ENCODE assay signal across 1 cellular context in the genomic region with DNA sequence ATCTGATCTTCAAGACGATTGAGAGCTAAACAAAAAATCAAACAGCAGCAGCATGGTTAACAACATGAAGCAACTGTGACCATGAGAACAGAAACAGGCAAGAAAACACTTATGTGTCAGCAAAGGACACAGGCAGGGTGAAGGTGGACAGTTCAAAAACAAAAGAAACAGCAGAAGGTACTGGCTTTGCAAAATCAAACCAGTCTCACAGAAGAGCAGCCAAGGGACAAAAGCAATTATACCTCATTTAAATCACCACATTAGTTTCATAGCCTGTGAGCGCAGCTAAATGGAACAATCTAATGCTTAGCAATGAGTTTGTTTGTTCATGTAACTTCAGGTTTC.
TF ChIP-seq lines count a peak whose summit lies in the region.

No MANE protein-coding gene starts in this region.

TF ChIP-seq in WTC11, 78 proteins besides CTCF, POLR2A, EP300 and RAD21 (continued from another document):
- TF ChIP-seq, protein P1, sequence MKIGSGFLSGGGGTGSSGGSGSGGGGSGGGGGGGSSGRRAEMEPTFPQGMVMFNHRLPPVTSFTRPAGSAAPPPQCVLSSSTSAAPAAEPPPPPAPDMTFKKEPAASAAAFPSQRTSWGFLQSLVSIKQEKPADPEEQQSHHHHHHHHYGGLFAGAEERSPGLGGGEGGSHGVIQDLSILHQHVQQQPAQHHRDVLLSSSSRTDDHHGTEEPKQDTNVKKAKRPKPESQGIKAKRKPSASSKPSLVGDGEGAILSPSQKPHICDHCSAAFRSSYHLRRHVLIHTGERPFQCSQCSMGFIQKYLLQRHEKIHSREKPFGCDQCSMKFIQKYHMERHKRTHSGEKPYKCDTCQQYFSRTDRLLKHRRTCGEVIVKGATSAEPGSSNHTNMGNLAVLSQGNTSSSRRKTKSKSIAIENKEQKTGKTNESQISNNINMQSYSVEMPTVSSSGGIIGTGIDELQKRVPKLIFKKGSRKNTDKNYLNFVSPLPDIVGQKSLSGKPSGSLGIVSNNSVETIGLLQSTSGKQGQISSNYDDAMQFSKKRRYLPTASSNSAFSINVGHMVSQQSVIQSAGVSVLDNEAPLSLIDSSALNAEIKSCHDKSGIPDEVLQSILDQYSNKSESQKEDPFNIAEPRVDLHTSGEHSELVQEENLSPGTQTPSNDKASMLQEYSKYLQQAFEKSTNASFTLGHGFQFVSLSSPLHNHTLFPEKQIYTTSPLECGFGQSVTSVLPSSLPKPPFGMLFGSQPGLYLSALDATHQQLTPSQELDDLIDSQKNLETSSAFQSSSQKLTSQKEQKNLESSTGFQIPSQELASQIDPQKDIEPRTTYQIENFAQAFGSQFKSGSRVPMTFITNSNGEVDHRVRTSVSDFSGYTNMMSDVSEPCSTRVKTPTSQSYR (CRISPR knock-in tag; IDR thresholded peaks at IDR 0.05) = no peak
- TF ChIP-seq SMAD4 (CRISPR knock-in tag; IDR thresholded peaks at IDR 0.05) (no peak), RORB (CRISPR knock-in tag; IDR thresholded peaks at IDR 0.05) (no peak)
